1 cellular context compared by ENCODE assay signal in the genomic region with DNA sequence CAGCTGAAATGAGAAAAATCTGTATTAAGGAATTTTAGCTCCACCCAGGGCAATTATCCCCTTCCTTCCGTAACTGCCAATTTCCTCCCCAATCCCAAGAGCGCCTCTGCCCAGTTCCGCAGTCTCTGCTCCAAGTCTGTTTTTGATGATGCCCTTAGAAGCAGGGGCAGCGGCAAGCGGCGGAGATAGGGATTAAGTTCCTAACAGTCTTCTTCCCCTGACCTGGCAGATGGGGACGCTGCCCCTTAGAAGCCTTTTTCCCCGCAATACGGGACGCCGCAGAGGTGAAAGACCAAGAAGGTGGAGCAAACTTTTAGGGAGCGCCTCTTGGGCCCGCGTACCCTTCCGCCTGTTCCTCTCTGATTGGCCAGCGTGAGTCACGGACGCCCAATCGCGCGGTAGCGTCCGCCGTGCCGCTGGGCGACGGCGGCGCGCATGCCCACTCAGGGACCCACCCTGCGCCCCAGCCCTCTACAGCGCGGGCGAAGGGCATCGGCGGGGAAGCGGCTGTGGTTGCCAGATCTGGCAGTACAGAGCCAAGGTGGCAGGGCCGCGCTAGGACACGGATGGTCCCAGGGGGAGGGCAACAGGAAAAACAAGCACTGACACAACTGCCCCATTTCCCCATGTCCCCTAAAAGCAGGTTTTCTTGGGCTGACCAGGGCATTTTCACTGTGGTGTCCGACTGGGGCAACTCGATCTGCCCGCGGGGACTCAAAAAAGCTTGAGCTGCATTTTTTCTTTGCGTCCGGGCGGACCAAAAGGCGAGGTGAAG.
TF ChIP-seq lines count a peak whose summit lies in the region.

No MANE protein-coding gene starts in this region.

TF ChIP-seq in GM12878, 131 proteins besides CTCF, POLR2A, EP300 and RAD21 (continued from another document):
- TF ChIP-seq EED (IDR thresholded peaks at IDR 0.05; ENCODE audit: low read depth) (peak; percentile 77; the same call in 1 of the 2 replicates), CREM (IDR thresholded peaks at IDR 0.05; ENCODE audit: low read depth) (0 out of 2 replicates have a peak, but pooled peaks have one; percentile 6), LARP7 (IDR thresholded peaks at IDR 0.05) (no peak; the same call in 1 of the 2 replicates), NR2C1 (IDR thresholded peaks at IDR 0.05) (peak; percentile 42), BCL11A (IDR thresholded peaks at IDR 0.05; ENCODE audit: low read depth, low read length) (no peak), RAD51 (IDR thresholded peaks at IDR 0.05) (peak; percentile 35; the same call in 1 of the 2 replicates), ZZZ3 (IDR thresholded peaks at IDR 0.05; ENCODE audit: control insufficient read depth, insufficient read length, low read depth) (no peak), GABPA (IDR thresholded peaks at IDR 0.05; ENCODE audit: low read depth) (peak; percentile 64; the same call in 1 of the 2 replicates), CHD1 (IDR thresholded peaks at IDR 0.05; ENCODE audit: low read depth, low read length) (0 out of 2 replicates have a peak, but pooled peaks have one; percentile 77), HCFC1 (IDR thresholded peaks at IDR 0.05; ENCODE audit: low read length) (peak; percentile 19; the same call in 1 of the 2 replicates), RCOR1 (conservative IDR thresholded peaks at IDR 0.05; ENCODE audit: low read depth, low read length) (peak; percentile 68; the same call in 1 of the 2 replicates), NBN (IDR thresholded peaks at IDR 0.05) (no peak; the same call in 1 of the 2 replicates), CHD2 (IDR thresholded peaks at IDR 0.05; ENCODE audit: borderline replicate concordance, low read depth, low read length) (peak; percentile 68; the same call in 1 of the 2 replicates), NRF1 (conservative IDR thresholded peaks at IDR 0.05; ENCODE audit: low read depth, low read length) (peak; percentile 52; the same call in 1 of the 2 replicates), DPF2 (IDR thresholded peaks at IDR 0.05) (0 out of 2 replicates have a peak, but pooled peaks have one; percentile 26), TAF1 (IDR thresholded peaks at IDR 0.05; ENCODE audit: borderline replicate concordance, low read depth, low read length) (peak; percentile 22; the same call in 1 of the 2 replicates), RUNX3 (IDR thresholded peaks at IDR 0.05; ENCODE audit: low read length) (peak; percentile 53), SMAD5 (IDR thresholded peaks at IDR 0.05; ENCODE audit: low read depth) (peak; percentile 78; the same call in 1 of the 2 replicates), TCF12 (IDR thresholded peaks at IDR 0.05; ENCODE audit: low read depth, low read length) (0 out of 2 replicates have a peak, but pooled peaks have one; percentile 3), POLR2AphosphoS5 (IDR thresholded peaks at IDR 0.05; ENCODE audit: low read length) (peak; percentile 49)
- TF ChIP-seq, protein P1, sequence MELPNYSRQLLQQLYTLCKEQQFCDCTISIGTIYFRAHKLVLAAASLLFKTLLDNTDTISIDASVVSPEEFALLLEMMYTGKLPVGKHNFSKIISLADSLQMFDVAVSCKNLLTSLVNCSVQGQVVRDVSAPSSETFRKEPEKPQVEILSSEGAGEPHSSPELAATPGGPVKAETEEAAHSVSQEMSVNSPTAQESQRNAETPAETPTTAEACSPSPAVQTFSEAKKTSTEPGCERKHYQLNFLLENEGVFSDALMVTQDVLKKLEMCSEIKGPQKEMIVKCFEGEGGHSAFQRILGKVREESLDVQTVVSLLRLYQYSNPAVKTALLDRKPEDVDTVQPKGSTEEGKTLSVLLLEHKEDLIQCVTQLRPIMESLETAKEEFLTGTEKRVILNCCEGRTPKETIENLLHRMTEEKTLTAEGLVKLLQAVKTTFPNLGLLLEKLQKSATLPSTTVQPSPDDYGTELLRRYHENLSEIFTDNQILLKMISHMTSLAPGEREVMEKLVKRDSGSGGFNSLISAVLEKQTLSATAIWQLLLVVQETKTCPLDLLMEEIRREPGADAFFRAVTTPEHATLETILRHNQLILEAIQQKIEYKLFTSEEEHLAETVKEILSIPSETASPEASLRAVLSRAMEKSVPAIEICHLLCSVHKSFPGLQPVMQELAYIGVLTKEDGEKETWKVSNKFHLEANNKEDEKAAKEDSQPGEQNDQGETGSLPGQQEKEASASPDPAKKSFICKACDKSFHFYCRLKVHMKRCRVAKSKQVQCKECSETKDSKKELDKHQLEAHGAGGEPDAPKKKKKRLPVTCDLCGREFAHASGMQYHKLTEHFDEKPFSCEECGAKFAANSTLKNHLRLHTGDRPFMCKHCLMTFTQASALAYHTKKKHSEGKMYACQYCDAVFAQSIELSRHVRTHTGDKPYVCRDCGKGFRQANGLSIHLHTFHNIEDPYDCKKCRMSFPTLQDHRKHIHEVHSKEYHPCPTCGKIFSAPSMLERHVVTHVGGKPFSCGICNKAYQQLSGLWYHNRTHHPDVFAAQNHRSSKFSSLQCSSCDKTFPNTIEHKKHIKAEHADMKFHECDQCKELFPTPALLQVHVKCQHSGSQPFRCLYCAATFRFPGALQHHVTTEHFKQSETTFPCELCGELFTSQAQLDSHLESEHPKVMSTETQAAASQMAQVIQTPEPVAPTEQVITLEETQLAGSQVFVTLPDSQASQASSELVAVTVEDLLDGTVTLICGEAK (IDR thresholded peaks at IDR 0.05; ENCODE audit: borderline replicate concordance) = peak; percentile 61
- TF ChIP-seq, protein P2, sequence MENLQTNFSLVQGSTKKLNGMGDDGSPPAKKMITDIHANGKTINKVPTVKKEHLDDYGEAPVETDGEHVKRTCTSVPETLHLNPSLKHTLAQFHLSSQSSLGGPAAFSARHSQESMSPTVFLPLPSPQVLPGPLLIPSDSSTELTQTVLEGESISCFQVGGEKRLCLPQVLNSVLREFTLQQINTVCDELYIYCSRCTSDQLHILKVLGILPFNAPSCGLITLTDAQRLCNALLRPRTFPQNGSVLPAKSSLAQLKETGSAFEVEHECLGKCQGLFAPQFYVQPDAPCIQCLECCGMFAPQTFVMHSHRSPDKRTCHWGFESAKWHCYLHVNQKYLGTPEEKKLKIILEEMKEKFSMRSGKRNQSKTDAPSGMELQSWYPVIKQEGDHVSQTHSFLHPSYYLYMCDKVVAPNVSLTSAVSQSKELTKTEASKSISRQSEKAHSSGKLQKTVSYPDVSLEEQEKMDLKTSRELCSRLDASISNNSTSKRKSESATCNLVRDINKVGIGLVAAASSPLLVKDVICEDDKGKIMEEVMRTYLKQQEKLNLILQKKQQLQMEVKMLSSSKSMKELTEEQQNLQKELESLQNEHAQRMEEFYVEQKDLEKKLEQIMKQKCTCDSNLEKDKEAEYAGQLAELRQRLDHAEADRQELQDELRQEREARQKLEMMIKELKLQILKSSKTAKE (IDR thresholded peaks at IDR 0.05; ENCODE audit: low read depth, poor library complexity, severe bottlenecking) = peak; percentile 10
- TF ChIP-seq, protein P3, sequence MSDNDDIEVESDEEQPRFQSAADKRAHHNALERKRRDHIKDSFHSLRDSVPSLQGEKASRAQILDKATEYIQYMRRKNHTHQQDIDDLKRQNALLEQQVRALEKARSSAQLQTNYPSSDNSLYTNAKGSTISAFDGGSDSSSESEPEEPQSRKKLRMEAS (IDR thresholded peaks at IDR 0.05; ENCODE audit: low read depth, low read length) = peak; percentile 64
